12 cellular contexts compared by ENCODE assay signal in the genomic region with DNA sequence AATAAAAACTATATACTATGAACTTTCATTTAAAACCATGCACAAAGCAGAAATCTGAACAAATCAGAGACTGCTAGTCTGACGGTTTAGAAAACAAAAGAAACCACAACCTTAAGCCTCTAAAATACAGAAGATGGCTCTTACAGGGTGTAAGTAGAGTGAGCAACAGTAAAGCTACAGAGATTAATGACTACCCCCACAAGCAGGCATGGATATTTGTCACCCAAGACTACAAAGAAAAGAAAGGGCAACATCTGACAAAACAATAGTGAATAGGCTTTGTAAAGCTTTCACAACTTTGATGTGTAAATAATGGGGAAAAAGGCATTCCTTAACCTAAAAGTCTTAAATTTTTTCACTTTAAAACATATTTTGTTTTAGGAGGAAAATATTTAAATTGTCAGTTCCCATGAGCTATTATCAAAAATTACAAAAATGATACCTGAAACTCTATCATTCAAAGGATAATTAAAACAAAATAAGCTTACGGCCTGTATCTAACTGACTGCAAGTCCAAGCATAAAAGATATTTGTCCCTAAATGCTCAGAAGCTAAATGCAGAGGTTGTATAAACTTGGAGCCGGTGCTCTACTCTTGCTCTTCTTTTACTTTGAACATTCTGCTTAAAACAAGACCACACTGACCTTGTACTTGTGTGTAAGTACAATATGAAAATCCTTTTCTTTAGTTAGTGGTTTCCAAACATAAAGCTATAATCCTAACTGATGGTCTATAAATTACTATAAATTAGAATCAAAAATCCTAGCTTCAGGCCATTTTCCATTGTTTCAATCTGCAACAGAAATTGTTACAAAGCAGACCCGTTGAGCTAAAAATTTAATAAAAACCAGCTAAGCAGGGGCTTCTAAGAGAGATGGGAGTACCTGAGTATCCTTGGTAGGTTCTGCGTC.
DNase-seq lines count a peak whose midpoint lies in the region; FAIRE-seq and TF ChIP-seq lines count a peak whose summit lies in the region.
"Had no signal": no experiment of that assay in that cellular context is flagged by ENCODE, and none has a peak within 500 bp of the region (broad histone marks: within the 10 kb centered on the region; RNA-seq: fewer than 3 reads in every experiment).

No MANE protein-coding gene starts in this region.

- H3K36me3 ChIP-seq in astrocyte (ENCODE audit: insufficient read depth, low read length) (no peaks in the 10 kb centered on the region), kidney epithelial cell (ENCODE audit: control insufficient read depth, insufficient read depth, low read length) (no peaks in the 10 kb centered on the region), spleen (peaks cover 0 to 17% (median 0%) of the 10 kb centered on the region in 6 donors)

- no peak overlapping the region for H3K4me3 Mint-ChIP-seq in astrocyte (ENCODE audit: unreplicated experiment)
- H3K4me3 Mint-ChIP-seq: activated B cell treated with CpG ODN at 0.5 μM for 24 hours had no signal

- H3K9me3 Mint-ChIP-seq in astrocyte (ENCODE audit: unreplicated experiment) = no peaks in the 10 kb centered on the region
- H3K9me3 Mint-ChIP-seq: activated B cell treated with CpG ODN at 0.5 μM for 24 hours had no signal

- H3K36me3 Mint-ChIP-seq in astrocyte (ENCODE audit: low read depth, unreplicated experiment) = no peaks in the 10 kb centered on the region

- intact Hi-C loops in spleen (cut with DNase I; ENCODE audit: low total_unique reads) = no loop called here

- H3K9me3 ChIP-seq in astrocyte (ENCODE audit: insufficient read depth, low read depth, low read length) = no peaks in the 10 kb centered on the region
- H3K9me3 ChIP-seq in spleen = no peaks in the 10 kb centered on the region

- peak overlapping the region; percentile 49 for H3K4me3 ChIP-seq in astrocyte (ENCODE audit: insufficient read depth, low read depth, low read length)
- peak overlapping the region; percentile 6 for H3K4me3 ChIP-seq in kidney epithelial cell (ENCODE audit: low read depth, low read length)
- peak overlapping the region in 3 of 8 donors; percentile 3 to 44 (median 20) for H3K4me3 ChIP-seq in spleen
- H3K4me3 ChIP-seq: lung had no signal

- H3K4me1 ChIP-seq in astrocyte (ENCODE audit: insufficient read depth, low read length) = peaks cover 11% of the 10 kb centered on the region
- H3K4me1 ChIP-seq in spleen = peaks cover 3 to 46% (median 32%) of the 10 kb centered on the region in 6 donors

- no peak overlapping the region for H2AFZ ChIP-seq in astrocyte (ENCODE audit: low read depth, low read length)

- TF ChIP-seq POLR2A in spleen (IDR thresholded peaks at IDR 0.05) = no peak

- H3K27ac Mint-ChIP-seq in astrocyte (ENCODE audit: unreplicated experiment) = no peak overlapping the region
- H3K27ac Mint-ChIP-seq: activated B cell treated with CpG ODN at 0.5 μM for 24 hours had no signal

- H3K27ac ChIP-seq in astrocyte (ENCODE audit: low read depth, low read length) (peak overlapping the region; percentile 37), temporal lobe (ENCODE audit: low read depth, low read length) (peak overlapping the region; percentile 91), spleen (peak overlapping the region in 4 of 8 donors; percentile 20 to 58 (median 43))

- no peaks in the 10 kb centered on the region for H3K27me3 ChIP-seq in astrocyte (ENCODE audit: insufficient read depth, low read length)
- no peaks in the 10 kb centered on the region for H3K27me3 ChIP-seq in kidney epithelial cell (ENCODE audit: control insufficient read depth, insufficient read depth, low read length)
- no peaks in the 10 kb centered on the region for H3K27me3 ChIP-seq in spleen (replicated peaks in 1 of 7)

- H4K20me1 ChIP-seq in astrocyte (ENCODE audit: insufficient read depth, low read length) = no peaks in the 10 kb centered on the region

- WGBS in spleen, 5 donors = 69 to 84% (median 79%) methylated on average over 5 of the region's 5 CpGs

- H3K27me3 Mint-ChIP-seq in astrocyte (ENCODE audit: low read depth, unreplicated experiment) = no peaks in the 10 kb centered on the region
- H3K27me3 Mint-ChIP-seq: activated B cell treated with CpG ODN at 0.5 μM for 24 hours had no signal

- no peak for FAIRE-seq in astrocyte (lab: Jason Lieb, UNC)

- DNase-seq in NCI-H1417 (lab: John Stamatoyannopoulos, UW) = peak in 2 of 3 experiments; percentile 11 to 58
- no peak for DNase-seq in NCI-H1417 treated with DMSO at 0.1 percent for 48 hours (lab: John Stamatoyannopoulos, UW)
- peak; percentile 60 for DNase-seq in astrocyte (ENCODE audit: low read depth)
- DNase-seq in kidney epithelial cell (ENCODE audit: low read depth) = no peak
- no peak for DNase-seq in spleen
- DNase-seq in GM10266 (ENCODE audit: extremely low spot score) = no peak
- no peak for DNase-seq in activated effector memory CD4-positive, alpha-beta T cell treated with anti-CD3 and anti-CD28 coated beads, Interleukin-2, amount 50 U/mL, for 16 hours
- DNase-seq: 8988T, activated B cell treated with CpG ODN at 0.5 μM for 24 hours, NCI-H2029 treated with DMSO at 0.1 percent for 48 hours had no signal

- H3K4me2 ChIP-seq in astrocyte (ENCODE audit: low read length) = peak overlapping the region; percentile 80

- H3K9ac ChIP-seq in astrocyte (ENCODE audit: low read length) = peak overlapping the region; percentile 50

- H3K4me1 Mint-ChIP-seq in astrocyte (ENCODE audit: low read depth, unreplicated experiment) = peaks cover 8% of the 10 kb centered on the region

- TF ChIP-seq CTCF in astrocyte (IDR thresholded peaks at IDR 0.05; ENCODE audit: insufficient read depth, low read depth, low read length) (no peak), kidney epithelial cell (IDR thresholded peaks at IDR 0.05; ENCODE audit: insufficient read depth, low read length, poor library complexity, severe bottlenecking) (no peak), spleen (IDR thresholded peaks at IDR 0.05 in 8 of 11, conservative IDR thresholded peaks at IDR 0.05 in 3 of 11) (no peak), GM10266 (IDR thresholded peaks at IDR 0.05; ENCODE audit: control insufficient read depth, insufficient read depth, low read depth, missing control alignments) (no peak)

- peaks cover 37% of the 10 kb centered on the region for H3K79me2 ChIP-seq in astrocyte (ENCODE audit: insufficient read depth, low read length)

Comparison
In these comparisons a context has a peak if more than half of its experiments do, and no peak if none do; other contexts are left out.
1. DNase-seq: peak in NCI-H1417 (2 of 3) and astrocyte (single experiment); none in NCI-H1417 treated with DMSO at 0.1 percent for 48 hours (single experiment), kidney epithelial cell (single experiment), spleen (single experiment), GM10266 (single experiment) and activated effector memory CD4-positive, alpha-beta T cell treated with anti-CD3 and anti-CD28 coated beads, Interleukin-2, amount 50 U/mL, for 16 hours (single experiment).